Comparison of ENCODE assay signal across 1 cellular context in the genomic region with DNA sequence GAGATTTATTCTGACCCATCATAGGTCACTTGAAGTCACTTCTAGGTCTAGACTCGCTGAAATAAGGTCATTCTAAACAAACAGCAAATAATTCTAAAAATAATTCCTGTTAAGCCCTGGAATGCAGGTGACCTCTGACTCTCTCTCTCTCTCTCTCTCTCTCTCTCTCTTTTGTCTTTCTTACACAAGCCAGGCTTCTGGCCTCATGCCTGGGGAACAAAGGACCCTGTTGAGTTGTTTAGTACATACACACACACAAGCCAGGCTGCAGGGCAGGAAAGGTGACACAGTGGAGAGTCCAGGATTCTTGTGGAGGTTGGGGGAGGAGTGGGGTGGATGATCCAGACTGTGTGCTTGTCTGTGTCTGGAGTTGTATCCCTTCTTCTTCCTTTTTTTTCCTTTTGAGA.
TF ChIP-seq lines count a peak whose summit lies in the region.

No MANE protein-coding gene starts in this region.

TF ChIP-seq in HepG2, 621 proteins besides CTCF, POLR2A, EP300 and RAD21 (continued from another document and continues in another):
- peak; percentile 100 for TF ChIP-seq ZSCAN20 (CRISPR knock-in tag; IDR thresholded peaks at IDR 0.05; ENCODE audit: borderline replicate concordance)
- no peak for TF ChIP-seq DR1 (CRISPR knock-in tag; IDR thresholded peaks at IDR 0.05)
- no peak for TF ChIP-seq ZSCAN30 (CRISPR knock-in tag; IDR thresholded peaks at IDR 0.05)
- TF ChIP-seq HNRNPL (IDR thresholded peaks at IDR 0.05; ENCODE audit: low read depth, low read length), result no peak
- TF ChIP-seq SP1 (IDR thresholded peaks at IDR 0.05), result no peak
- TF ChIP-seq SP1 (CRISPR knock-in tag; IDR thresholded peaks at IDR 0.05), result peak; percentile 37; the same call in 1 of the 2 replicates
- TF ChIP-seq KMT2A (CRISPR knock-in tag; IDR thresholded peaks at IDR 0.05), result no peak
- peak; percentile 95 for TF ChIP-seq TARDBP (CRISPR knock-in tag; IDR thresholded peaks at IDR 0.05)
- no peak for TF ChIP-seq RBAK (CRISPR knock-in tag; IDR thresholded peaks at IDR 0.05)
- 0 out of 2 replicates have a peak, but pooled peaks have one; percentile 33 for TF ChIP-seq ZNF468 (CRISPR knock-in tag; IDR thresholded peaks at IDR 0.05)
- 0 out of 2 replicates have a peak, but pooled peaks have one; percentile 59 for TF ChIP-seq ETV6 (CRISPR knock-in tag; conservative IDR thresholded peaks at IDR 0.05)
- 0 out of 2 replicates have a peak, but pooled peaks have one; percentile 47 for TF ChIP-seq ZNF335 (CRISPR knock-in tag; IDR thresholded peaks at IDR 0.05)
- TF ChIP-seq, protein P1, sequence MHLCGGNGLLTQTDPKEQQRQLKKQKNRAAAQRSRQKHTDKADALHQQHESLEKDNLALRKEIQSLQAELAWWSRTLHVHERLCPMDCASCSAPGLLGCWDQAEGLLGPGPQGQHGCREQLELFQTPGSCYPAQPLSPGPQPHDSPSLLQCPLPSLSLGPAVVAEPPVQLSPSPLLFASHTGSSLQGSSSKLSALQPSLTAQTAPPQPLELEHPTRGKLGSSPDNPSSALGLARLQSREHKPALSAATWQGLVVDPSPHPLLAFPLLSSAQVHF (CRISPR knock-in tag; IDR thresholded peaks at IDR 0.05), result no peak
- peak; percentile 70; the same call in 1 of the 2 replicates for TF ChIP-seq ZNF44 (CRISPR knock-in tag; IDR thresholded peaks at IDR 0.05)
- TF ChIP-seq, protein P2, sequence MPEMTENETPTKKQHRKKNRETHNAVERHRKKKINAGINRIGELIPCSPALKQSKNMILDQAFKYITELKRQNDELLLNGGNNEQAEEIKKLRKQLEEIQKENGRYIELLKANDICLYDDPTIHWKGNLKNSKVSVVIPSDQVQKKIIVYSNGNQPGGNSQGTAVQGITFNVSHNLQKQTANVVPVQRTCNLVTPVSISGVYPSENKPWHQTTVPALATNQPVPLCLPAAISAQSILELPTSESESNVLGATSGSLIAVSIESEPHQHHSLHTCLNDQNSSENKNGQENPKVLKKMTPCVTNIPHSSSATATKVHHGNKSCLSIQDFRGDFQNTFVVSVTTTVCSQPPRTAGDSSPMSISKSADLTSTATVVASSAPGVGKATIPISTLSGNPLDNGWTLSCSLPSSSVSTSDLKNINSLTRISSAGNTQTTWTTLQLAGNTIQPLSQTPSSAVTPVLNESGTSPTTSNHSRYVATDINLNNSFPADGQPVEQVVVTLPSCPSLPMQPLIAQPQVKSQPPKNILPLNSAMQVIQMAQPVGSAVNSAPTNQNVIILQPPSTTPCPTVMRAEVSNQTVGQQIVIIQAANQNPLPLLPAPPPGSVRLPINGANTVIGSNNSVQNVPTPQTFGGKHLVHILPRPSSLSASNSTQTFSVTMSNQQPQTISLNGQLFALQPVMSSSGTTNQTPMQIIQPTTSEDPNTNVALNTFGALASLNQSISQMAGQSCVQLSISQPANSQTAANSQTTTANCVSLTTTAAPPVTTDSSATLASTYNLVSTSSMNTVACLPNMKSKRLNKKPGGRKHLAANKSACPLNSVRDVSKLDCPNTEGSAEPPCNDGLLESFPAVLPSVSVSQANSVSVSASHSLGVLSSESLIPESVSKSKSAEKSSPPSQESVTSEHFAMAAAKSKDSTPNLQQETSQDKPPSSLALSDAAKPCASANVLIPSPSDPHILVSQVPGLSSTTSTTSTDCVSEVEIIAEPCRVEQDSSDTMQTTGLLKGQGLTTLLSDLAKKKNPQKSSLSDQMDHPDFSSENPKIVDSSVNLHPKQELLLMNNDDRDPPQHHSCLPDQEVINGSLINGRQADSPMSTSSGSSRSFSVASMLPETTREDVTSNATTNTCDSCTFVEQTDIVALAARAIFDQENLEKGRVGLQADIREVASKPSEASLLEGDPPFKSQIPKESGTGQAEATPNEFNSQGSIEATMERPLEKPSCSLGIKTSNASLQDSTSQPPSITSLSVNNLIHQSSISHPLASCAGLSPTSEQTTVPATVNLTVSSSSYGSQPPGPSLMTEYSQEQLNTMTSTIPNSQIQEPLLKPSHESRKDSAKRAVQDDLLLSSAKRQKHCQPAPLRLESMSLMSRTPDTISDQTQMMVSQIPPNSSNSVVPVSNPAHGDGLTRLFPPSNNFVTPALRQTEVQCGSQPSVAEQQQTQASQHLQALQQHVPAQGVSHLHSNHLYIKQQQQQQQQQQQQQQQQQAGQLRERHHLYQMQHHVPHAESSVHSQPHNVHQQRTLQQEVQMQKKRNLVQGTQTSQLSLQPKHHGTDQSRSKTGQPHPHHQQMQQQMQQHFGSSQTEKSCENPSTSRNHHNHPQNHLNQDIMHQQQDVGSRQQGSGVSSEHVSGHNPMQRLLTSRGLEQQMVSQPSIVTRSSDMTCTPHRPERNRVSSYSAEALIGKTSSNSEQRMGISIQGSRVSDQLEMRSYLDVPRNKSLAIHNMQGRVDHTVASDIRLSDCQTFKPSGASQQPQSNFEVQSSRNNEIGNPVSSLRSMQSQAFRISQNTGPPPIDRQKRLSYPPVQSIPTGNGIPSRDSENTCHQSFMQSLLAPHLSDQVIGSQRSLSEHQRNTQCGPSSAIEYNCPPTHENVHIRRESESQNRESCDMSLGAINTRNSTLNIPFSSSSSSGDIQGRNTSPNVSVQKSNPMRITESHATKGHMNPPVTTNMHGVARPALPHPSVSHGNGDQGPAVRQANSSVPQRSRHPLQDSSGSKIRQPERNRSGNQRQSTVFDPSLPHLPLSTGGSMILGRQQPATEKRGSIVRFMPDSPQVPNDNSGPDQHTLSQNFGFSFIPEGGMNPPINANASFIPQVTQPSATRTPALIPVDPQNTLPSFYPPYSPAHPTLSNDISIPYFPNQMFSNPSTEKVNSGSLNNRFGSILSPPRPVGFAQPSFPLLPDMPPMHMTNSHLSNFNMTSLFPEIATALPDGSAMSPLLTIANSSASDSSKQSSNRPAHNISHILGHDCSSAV (CRISPR knock-in tag; IDR thresholded peaks at IDR 0.05; ENCODE audit: borderline replicate concordance), result no peak
- TF ChIP-seq ZNF10 (CRISPR knock-in tag; IDR thresholded peaks at IDR 0.05; ENCODE audit: borderline replicate concordance, low read depth), result no peak
- peak; percentile 89 for TF ChIP-seq ZKSCAN8 (CRISPR knock-in tag; IDR thresholded peaks at IDR 0.05; ENCODE audit: borderline replicate concordance)
- peak; percentile 89 for TF ChIP-seq HDAC2 (CRISPR knock-in tag; IDR thresholded peaks at IDR 0.05)
- TF ChIP-seq NFYB (CRISPR knock-in tag; IDR thresholded peaks at IDR 0.05), result no peak
- peak; percentile 80; the same call in 1 of the 2 replicates for TF ChIP-seq CHD4 (IDR thresholded peaks at IDR 0.05; ENCODE audit: borderline replicate concordance, low read length)
- TF ChIP-seq, protein P3, sequence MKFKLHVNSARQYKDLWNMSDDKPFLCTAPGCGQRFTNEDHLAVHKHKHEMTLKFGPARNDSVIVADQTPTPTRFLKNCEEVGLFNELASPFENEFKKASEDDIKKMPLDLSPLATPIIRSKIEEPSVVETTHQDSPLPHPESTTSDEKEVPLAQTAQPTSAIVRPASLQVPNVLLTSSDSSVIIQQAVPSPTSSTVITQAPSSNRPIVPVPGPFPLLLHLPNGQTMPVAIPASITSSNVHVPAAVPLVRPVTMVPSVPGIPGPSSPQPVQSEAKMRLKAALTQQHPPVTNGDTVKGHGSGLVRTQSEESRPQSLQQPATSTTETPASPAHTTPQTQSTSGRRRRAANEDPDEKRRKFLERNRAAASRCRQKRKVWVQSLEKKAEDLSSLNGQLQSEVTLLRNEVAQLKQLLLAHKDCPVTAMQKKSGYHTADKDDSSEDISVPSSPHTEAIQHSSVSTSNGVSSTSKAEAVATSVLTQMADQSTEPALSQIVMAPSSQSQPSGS (CRISPR knock-in tag; IDR thresholded peaks at IDR 0.05), result 0 out of 2 replicates have a peak, but pooled peaks have one; percentile 18
- peak; percentile 90 for TF ChIP-seq ZEB1 (IDR thresholded peaks at IDR 0.05; ENCODE audit: insufficient replicate concordance, low read depth)
- no peak for TF ChIP-seq MBNL3 (CRISPR knock-in tag; conservative IDR thresholded peaks at IDR 0.05)
- no peak for TF ChIP-seq BRCA1 (CRISPR knock-in tag; IDR thresholded peaks at IDR 0.05)
- TF ChIP-seq, protein P4, sequence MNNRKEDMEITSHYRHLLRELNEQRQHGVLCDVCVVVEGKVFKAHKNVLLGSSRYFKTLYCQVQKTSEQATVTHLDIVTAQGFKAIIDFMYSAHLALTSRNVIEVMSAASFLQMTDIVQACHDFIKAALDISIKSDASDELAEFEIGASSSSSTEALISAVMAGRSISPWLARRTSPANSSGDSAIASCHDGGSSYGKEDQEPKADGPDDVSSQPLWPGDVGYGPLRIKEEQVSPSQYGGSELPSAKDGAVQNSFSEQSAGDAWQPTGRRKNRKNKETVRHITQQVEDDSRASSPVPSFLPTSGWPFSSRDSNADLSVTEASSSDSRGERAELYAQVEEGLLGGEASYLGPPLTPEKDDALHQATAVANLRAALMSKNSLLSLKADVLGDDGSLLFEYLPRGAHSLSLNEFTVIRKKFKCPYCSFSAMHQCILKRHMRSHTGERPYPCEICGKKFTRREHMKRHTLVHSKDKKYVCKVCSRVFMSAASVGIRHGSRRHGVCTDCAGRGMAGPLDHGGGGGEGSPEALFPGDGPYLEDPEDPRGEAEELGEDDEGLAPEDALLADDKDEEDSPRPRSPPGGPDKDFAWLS (CRISPR knock-in tag; IDR thresholded peaks at IDR 0.05; ENCODE audit: borderline replicate concordance), result no peak
- TF ChIP-seq ZNF337 (CRISPR knock-in tag; IDR thresholded peaks at IDR 0.05; ENCODE audit: borderline replicate concordance, low read depth), result peak; percentile 53; the same call in 1 of the 2 replicates
- TF ChIP-seq SALL2 (CRISPR knock-in tag; IDR thresholded peaks at IDR 0.05), result peak; percentile 82; the same call in 1 of the 2 replicates
- TF ChIP-seq, protein P5, sequence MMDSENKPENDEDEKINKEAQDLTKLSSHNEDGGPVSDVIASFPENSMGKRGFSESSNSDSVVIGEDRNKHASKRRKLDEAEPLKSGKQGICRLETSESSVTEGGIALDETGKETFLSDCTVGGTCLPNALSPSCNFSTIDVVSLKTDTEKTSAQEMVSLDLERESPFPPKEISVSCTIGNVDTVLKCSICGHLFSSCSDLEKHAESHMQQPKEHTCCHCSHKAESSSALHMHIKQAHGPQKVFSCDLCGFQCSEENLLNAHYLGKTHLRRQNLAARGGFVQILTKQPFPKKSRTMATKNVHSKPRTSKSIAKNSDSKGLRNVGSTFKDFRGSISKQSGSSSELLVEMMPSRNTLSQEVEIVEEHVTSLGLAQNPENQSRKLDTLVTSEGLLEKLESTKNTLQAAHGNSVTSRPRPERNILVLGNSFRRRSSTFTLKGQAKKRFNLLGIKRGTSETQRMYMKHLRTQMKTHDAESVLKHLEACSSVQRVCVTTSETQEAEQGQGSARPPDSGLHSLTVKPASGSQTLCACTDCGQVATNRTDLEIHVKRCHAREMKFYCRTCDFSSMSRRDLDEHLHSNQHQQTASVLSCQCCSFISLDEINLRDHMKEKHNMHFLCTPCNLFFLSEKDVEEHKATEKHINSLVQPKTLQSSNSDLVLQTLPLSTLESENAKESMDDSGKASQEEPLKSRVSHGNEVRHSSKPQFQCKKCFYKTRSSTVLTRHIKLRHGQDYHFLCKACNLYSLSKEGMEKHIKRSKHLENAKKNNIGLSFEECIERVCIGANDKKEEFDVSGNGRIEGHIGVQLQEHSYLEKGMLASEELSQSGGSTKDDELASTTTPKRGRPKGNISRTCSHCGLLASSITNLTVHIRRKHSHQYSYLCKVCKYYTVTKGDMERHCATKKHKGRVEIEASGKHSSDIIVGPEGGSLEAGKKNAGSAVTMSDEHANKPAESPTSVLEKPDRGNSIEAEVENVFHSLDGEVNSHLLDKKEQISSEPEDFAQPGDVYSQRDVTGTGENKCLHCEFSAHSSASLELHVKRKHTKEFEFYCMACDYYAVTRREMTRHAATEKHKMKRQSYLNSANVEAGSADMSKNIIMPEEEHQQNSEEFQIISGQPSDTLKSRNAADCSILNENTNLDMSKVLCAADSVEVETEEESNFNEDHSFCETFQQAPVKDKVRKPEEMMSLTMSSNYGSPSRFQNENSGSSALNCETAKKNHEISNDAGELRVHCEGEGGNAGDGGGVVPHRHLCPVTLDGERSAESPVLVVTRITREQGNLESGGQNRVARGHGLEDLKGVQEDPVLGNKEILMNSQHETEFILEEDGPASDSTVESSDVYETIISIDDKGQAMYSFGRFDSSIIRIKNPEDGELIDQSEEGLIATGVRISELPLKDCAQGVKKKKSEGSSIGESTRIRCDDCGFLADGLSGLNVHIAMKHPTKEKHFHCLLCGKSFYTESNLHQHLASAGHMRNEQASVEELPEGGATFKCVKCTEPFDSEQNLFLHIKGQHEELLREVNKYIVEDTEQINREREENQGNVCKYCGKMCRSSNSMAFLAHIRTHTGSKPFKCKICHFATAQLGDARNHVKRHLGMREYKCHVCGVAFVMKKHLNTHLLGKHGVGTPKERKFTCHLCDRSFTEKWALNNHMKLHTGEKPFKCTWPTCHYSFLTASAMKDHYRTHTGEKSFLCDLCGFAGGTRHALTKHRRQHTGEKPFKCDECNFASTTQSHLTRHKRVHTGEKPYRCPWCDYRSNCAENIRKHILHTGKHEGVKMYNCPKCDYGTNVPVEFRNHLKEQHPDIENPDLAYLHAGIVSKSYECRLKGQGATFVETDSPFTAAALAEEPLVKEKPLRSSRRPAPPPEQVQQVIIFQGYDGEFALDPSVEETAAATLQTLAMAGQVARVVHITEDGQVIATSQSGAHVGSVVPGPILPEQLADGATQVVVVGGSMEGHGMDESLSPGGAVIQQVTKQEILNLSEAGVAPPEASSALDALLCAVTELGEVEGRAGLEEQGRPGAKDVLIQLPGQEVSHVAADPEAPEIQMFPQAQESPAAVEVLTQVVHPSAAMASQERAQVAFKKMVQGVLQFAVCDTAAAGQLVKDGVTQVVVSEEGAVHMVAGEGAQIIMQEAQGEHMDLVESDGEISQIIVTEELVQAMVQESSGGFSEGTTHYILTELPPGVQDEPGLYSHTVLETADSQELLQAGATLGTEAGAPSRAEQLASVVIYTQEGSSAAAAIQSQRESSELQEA (CRISPR knock-in tag; IDR thresholded peaks at IDR 0.05; ENCODE audit: not compliant biosample characterization), result no peak
- TF ChIP-seq ZNF614 (CRISPR knock-in tag; IDR thresholded peaks at IDR 0.05; ENCODE audit: borderline replicate concordance), result peak; percentile 90
- no peak for TF ChIP-seq AHR (CRISPR knock-in tag; IDR thresholded peaks at IDR 0.05)
- TF ChIP-seq, protein P6, sequence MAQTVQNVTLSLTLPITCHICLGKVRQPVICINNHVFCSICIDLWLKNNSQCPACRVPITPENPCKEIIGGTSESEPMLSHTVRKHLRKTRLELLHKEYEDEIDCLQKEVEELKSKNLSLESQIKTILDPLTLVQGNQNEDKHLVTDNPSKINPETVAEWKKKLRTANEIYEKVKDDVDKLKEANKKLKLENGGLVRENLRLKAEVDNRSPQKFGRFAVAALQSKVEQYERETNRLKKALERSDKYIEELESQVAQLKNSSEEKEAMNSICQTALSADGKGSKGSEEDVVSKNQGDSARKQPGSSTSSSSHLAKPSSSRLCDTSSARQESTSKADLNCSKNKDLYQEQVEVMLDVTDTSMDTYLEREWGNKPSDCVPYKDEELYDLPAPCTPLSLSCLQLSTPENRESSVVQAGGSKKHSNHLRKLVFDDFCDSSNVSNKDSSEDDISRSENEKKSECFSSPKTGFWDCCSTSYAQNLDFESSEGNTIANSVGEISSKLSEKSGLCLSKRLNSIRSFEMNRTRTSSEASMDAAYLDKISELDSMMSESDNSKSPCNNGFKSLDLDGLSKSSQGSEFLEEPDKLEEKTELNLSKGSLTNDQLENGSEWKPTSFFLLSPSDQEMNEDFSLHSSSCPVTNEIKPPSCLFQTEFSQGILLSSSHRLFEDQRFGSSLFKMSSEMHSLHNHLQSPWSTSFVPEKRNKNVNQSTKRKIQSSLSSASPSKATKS (CRISPR knock-in tag; IDR thresholded peaks at IDR 0.05), result no peak; the same call in 1 of the 2 replicates
- TF ChIP-seq KDM3A (CRISPR knock-in tag; IDR thresholded peaks at IDR 0.05; ENCODE audit: low read depth), result peak; percentile 27; the same call in 1 of the 2 replicates
- TF ChIP-seq SIX4 (CRISPR knock-in tag; IDR thresholded peaks at IDR 0.05), result 0 out of 2 replicates have a peak, but pooled peaks have one; percentile 38
- TF ChIP-seq ZNF720 (CRISPR knock-in tag; IDR thresholded peaks at IDR 0.05), result no peak
